13 cellular contexts compared by ENCODE assay signal in the genomic region with DNA sequence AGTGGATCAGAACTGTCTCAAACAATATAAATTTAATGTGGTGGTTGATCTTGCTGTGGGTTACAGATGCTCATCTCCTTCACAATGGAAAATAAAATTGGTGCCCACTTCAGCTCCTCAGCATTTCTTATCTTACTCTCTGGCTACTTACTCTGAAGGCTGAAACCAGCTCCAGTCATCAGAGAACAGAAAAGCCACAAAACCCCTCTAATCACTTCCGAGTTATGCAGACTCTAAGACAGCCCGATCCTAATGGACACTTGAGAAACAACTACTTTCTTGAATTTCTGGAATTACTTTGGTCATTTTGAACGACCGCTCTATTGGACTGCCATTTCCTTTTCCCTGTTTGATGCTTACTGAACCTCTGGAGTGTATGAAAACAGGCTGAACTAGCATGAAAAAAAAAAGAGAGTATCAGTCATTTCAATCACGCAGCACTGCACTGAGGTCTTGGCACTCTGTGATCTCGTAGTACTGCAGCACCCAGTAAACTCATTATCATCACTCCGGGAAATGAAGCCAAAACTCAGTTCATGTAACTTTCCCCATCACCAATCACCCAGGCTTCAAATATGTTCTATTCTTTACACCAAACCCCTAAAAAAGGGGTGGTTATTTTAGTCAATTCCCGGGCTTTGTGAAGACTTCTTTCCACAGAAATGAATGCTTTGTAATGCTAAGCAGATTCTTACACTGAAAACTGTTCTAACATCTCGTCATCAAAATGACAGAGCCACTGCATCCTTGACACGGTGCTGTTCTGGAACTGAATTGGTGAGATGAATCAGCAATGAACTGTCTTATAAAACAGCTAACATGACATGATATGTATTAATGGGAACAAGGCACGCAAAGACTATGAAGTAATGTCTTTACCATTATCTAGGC. TPM values are rescaled to one million over a fixed set of nuclear protein-coding genes. Genes with fewer than 3 reads are reported as not detected.
DNase-seq lines count a peak whose midpoint lies in the region; ATAC-seq lines count a peak whose summit lies in the region.
"Had no signal": no experiment of that assay in that cellular context is flagged by ENCODE, and none has a peak within 500 bp of the region (broad histone marks: within the 10 kb centered on the region; RNA-seq: fewer than 3 reads in every experiment).

No MANE protein-coding gene starts in this region.

- no peak for DNase-seq in activated naive CD4-positive, alpha-beta T cell treated with anti-CD3 and anti-CD28 coated beads, Interleukin-2, amount 10 ng/mL, durations not matched to agents 7 days and 5 days
- DNase-seq in T-cell (no peak), fibroblast of peridontal ligament (ENCODE audit: extremely low read depth) (peak; percentile 60), substantia nigra (lab: John Stamatoyannopoulos, UW) (peak in 1 of 49 donors; percentile 26), NOMO-1 (lab: John Stamatoyannopoulos, UW; ENCODE audit: unreplicated experiment in 2 of 2) (no peak), NCI-H1417 (lab: John Stamatoyannopoulos, UW) (no peak)
- DNase-seq: MM.1S, NCI-H524 had no signal

- CTCF ChIA-PET in activated naive CD4-positive, alpha-beta T cell treated with anti-CD3 and anti-CD28 coated beads, Interleukin-2, amount 10 ng/mL, durations not matched to agents 7 days and 5 days (lab: Charles Lee): no interaction called here
- CTCF ChIA-PET in T-cell (lab: Charles Lee): interaction anchor here in 1 of 2 donors (0.5 kb wide), 1 partner anchor 31 kb away, joined by 3 read pairs; no protein-coding TSS in a partner anchor

- H3K4me1 Mint-ChIP-seq in activated naive CD4-positive, alpha-beta T cell treated with anti-CD3 and anti-CD28 coated beads, Interleukin-2, amount 50 U/mL, for 24 hours: peaks cover 66% of the 10 kb centered on the region
- peaks cover 46% of the 10 kb centered on the region for H3K4me1 Mint-ChIP-seq in activated naive CD4-positive, alpha-beta T cell treated with anti-CD3 and anti-CD28 coated beads, Interleukin-2, amount 10 ng/mL, durations not matched to agents 7 days and 5 days
- H3K4me1 Mint-ChIP-seq in T-cell: peaks cover 51 to 74% (median 63%) of the 10 kb centered on the region in 3 donors

- peak overlapping the region; percentile 84 for H3K27ac Mint-ChIP-seq in activated naive CD4-positive, alpha-beta T cell treated with anti-CD3 and anti-CD28 coated beads, Interleukin-2, amount 50 U/mL, for 24 hours
- H3K27ac Mint-ChIP-seq in activated naive CD4-positive, alpha-beta T cell treated with anti-CD3 and anti-CD28 coated beads, Interleukin-2, amount 10 ng/mL, durations not matched to agents 7 days and 5 days: no peak overlapping the region
- H3K27ac Mint-ChIP-seq in T-cell: peak overlapping the region in 1 of 2 donors; percentile 42

- H3K9me3 Mint-ChIP-seq in activated naive CD4-positive, alpha-beta T cell treated with anti-CD3 and anti-CD28 coated beads, Interleukin-2, amount 50 U/mL, for 24 hours: peaks cover 12% of the 10 kb centered on the region
- H3K9me3 Mint-ChIP-seq in activated naive CD4-positive, alpha-beta T cell treated with anti-CD3 and anti-CD28 coated beads, Interleukin-2, amount 10 ng/mL, durations not matched to agents 7 days and 5 days: peaks cover 20% of the 10 kb centered on the region
- peaks cover 0 to 5% (median 4%) of the 10 kb centered on the region in 3 donors for H3K9me3 Mint-ChIP-seq in T-cell

- POLR2A ChIA-PET in T-cell (lab: Charles Lee): interaction anchor here in 1 of 2 donors (0.6 kb wide), 1 partner anchor 73 kb away, joined by 3 read pairs; no protein-coding TSS in a partner anchor

- H3K4me3 Mint-ChIP-seq in activated naive CD4-positive, alpha-beta T cell treated with anti-CD3 and anti-CD28 coated beads, Interleukin-2, amount 50 U/mL, for 24 hours: peak overlapping the region; percentile 57
- no peak overlapping the region for H3K4me3 Mint-ChIP-seq in activated naive CD4-positive, alpha-beta T cell treated with anti-CD3 and anti-CD28 coated beads, Interleukin-2, amount 10 ng/mL, durations not matched to agents 7 days and 5 days
- peak overlapping the region; percentile 38 to 64 (median 44) for H3K4me3 Mint-ChIP-seq in T-cell

- peak; percentile 39 to 48 (median 44) for ATAC-seq in T-cell (replicated peaks in 1 of 4)
- no peak for ATAC-seq in HG02840 (IDR thresholded peaks at IDR 0.05; ENCODE audit: low FRiP score, unreplicated experiment)
- ATAC-seq: gastroesophageal sphincter, left lobe of liver, SK-N-SH treated with all-trans-retinoic acid at 6 μM for 48 hours had no signal

- H3K27ac ChIP-seq in substantia nigra (ENCODE audit: low read depth, low read length, poor library complexity, severe bottlenecking): peak overlapping the region; percentile 47
- H3K27ac ChIP-seq: gastroesophageal sphincter had no signal

- peaks cover 29% of the 10 kb centered on the region for H3K36me3 Mint-ChIP-seq in activated naive CD4-positive, alpha-beta T cell treated with anti-CD3 and anti-CD28 coated beads, Interleukin-2, amount 50 U/mL, for 24 hours
- H3K36me3 Mint-ChIP-seq in activated naive CD4-positive, alpha-beta T cell treated with anti-CD3 and anti-CD28 coated beads, Interleukin-2, amount 10 ng/mL, durations not matched to agents 7 days and 5 days: peaks cover 27% of the 10 kb centered on the region
- H3K36me3 Mint-ChIP-seq in T-cell: peaks cover 8% of the 10 kb centered on the region

- H3K27me3 Mint-ChIP-seq in activated naive CD4-positive, alpha-beta T cell treated with anti-CD3 and anti-CD28 coated beads, Interleukin-2, amount 50 U/mL, for 24 hours: no peaks in the 10 kb centered on the region
- H3K27me3 Mint-ChIP-seq in activated naive CD4-positive, alpha-beta T cell treated with anti-CD3 and anti-CD28 coated beads, Interleukin-2, amount 10 ng/mL, durations not matched to agents 7 days and 5 days: no peaks in the 10 kb centered on the region
- H3K27me3 Mint-ChIP-seq in T-cell: no peaks in the 10 kb centered on the region

RNA-seq across cellular contexts. Expression of a gene that starts 54.5 kb away (rescaled TPM):
- 10 to 100 TPM in 4 of 5 donors, 1 to 10 TPM in 1; 9.6 to 12.4 (median 10.3) TPM for total RNA-seq in T-cell
